Comparison of ENCODE assay signal across 15 cellular contexts in the genomic region with DNA sequence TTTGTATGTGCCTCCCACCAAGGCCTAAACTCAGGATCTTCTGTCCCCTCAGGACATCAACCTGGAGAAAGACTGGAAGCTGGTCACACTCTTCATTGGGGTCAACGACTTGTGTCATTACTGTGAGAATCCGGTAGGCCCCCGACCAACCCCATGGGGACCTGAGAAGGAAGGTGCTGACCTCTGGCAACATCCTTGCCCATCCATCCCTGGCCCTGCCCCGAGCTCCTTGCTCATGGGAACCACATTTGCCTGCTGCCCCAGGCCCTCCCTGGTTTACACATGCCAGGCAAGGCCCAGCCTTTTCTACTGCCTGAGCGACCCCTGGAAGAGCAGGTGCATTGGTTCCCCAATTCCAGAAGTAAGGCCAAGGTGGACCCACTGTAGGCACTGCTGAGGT.
A peak's percentile ranks its signal among the peaks of the same experiment; 100 is the strongest.
DNase-seq lines count a peak whose midpoint lies in the region; ATAC-seq lines count a peak whose summit lies in the region.
"Had no signal": no experiment of that assay in that cellular context is flagged by ENCODE, and none has a peak within 500 bp of the region (broad histone marks: within the 10 kb centered on the region; RNA-seq: fewer than 3 reads in every experiment).

No MANE protein-coding gene starts in this region.

- H3K4me1 Mint-ChIP-seq in activated naive CD8-positive, alpha-beta T cell treated with anti-CD3 and anti-CD28 coated beads, Interleukin-2, amount 10 ng/mL, durations not matched to agents 7 days and 5 days: peaks cover 61% of the 10 kb centered on the region
- peaks cover 65% of the 10 kb centered on the region for H3K4me1 Mint-ChIP-seq in stimulated activated effector memory CD8-positive, alpha-beta T cell treated with anti-CD3 and anti-CD28 coated beads, Interleukin-12 subunit alpha, Interleukin-12 subunit beta, amount 100 ng/mL, for 72 hours

- H3K4me3 Mint-ChIP-seq in activated naive CD8-positive, alpha-beta T cell treated with anti-CD3 and anti-CD28 coated beads, Interleukin-2, amount 10 ng/mL, durations not matched to agents 7 days and 5 days: no peak overlapping the region
- H3K4me3 Mint-ChIP-seq in stimulated activated effector memory CD8-positive, alpha-beta T cell treated with anti-CD3 and anti-CD28 coated beads, Interleukin-12 subunit alpha, Interleukin-12 subunit beta, amount 100 ng/mL, for 72 hours: no peak overlapping the region
- H3K4me3 Mint-ChIP-seq: endodermal cell had no signal

- H3K9me3 ChIP-seq in mucosa of rectum (ENCODE audit: control insufficient read depth in 2 of 2, low read length in 2 of 2): no peaks in the 10 kb centered on the region

- ATAC-seq in activated CD4-positive, CD25-positive, alpha-beta regulatory T cell treated with anti-CD3 and anti-CD28 coated beads, Interleukin-2, amount 50 U/mL, for 24 hours: no peak
- no peak for ATAC-seq in activated naive CD8-positive, alpha-beta T cell treated with anti-CD3 and anti-CD28 coated beads, Interleukin-2, amount 10 ng/mL, durations not matched to agents 7 days and 5 days (ENCODE audit: low read depth)
- ATAC-seq in stimulated activated effector memory CD8-positive, alpha-beta T cell treated with anti-CD3 and anti-CD28 coated beads, Interleukin-12 subunit alpha, Interleukin-12 subunit beta, amount 100 ng/mL, for 72 hours: no peak
- ATAC-seq in GM18498 (IDR thresholded peaks at IDR 0.05; ENCODE audit: unreplicated experiment): no peak

- H3K27me3 ChIP-seq in mucosa of rectum (ENCODE audit: control insufficient read depth in 2 of 2, insufficient read depth in 2 of 2, low read length in 2 of 2): no peaks in the 10 kb centered on the region

- peak overlapping the region in 1 of 2 donors; percentile 5 for H3K9ac ChIP-seq in mucosa of rectum (ENCODE audit: low read depth in 1 of 2, low read length in 2 of 2)

- no peaks in the 10 kb centered on the region for H3K36me3 ChIP-seq in mucosa of rectum (ENCODE audit: control insufficient read depth in 2 of 2, insufficient read depth in 2 of 2, low read length in 2 of 2)

- no peaks in the 10 kb centered on the region for H3K9me3 Mint-ChIP-seq in activated naive CD8-positive, alpha-beta T cell treated with anti-CD3 and anti-CD28 coated beads, Interleukin-2, amount 10 ng/mL, durations not matched to agents 7 days and 5 days
- peaks cover 4% of the 10 kb centered on the region for H3K9me3 Mint-ChIP-seq in stimulated activated effector memory CD8-positive, alpha-beta T cell treated with anti-CD3 and anti-CD28 coated beads, Interleukin-12 subunit alpha, Interleukin-12 subunit beta, amount 100 ng/mL, for 72 hours
- H3K9me3 Mint-ChIP-seq: endodermal cell had no signal

- H3K36me3 Mint-ChIP-seq in activated naive CD8-positive, alpha-beta T cell treated with anti-CD3 and anti-CD28 coated beads, Interleukin-2, amount 10 ng/mL, durations not matched to agents 7 days and 5 days: no peaks in the 10 kb centered on the region
- no peaks in the 10 kb centered on the region for H3K36me3 Mint-ChIP-seq in stimulated activated effector memory CD8-positive, alpha-beta T cell treated with anti-CD3 and anti-CD28 coated beads, Interleukin-12 subunit alpha, Interleukin-12 subunit beta, amount 100 ng/mL, for 72 hours

- no peaks in the 10 kb centered on the region for H3K27me3 Mint-ChIP-seq in activated naive CD8-positive, alpha-beta T cell treated with anti-CD3 and anti-CD28 coated beads, Interleukin-2, amount 10 ng/mL, durations not matched to agents 7 days and 5 days

- H3K27ac ChIP-seq in mucosa of rectum (ENCODE audit: low read depth in 2 of 2, low read length in 2 of 2): peak overlapping the region; percentile 58 to 74
- H3K27ac ChIP-seq: 22Rv1 had no signal

- POLR2A ChIA-PET in activated naive CD8-positive, alpha-beta T cell treated with anti-CD3 and anti-CD28 coated beads, Interleukin-2, amount 10 ng/mL, durations not matched to agents 7 days and 5 days (lab: Charles Lee): interaction anchor here (2.4 to 3.7 kb wide), 2 partner anchors 13 to 125 kb away, joined by 10 to 24 read pairs; partner anchors contain the start of gene PPP1CB

- peak overlapping the region; percentile 52 for H3K27ac Mint-ChIP-seq in activated naive CD8-positive, alpha-beta T cell treated with anti-CD3 and anti-CD28 coated beads, Interleukin-2, amount 10 ng/mL, durations not matched to agents 7 days and 5 days
- peak overlapping the region; percentile 98 for H3K27ac Mint-ChIP-seq in stimulated activated effector memory CD8-positive, alpha-beta T cell treated with anti-CD3 and anti-CD28 coated beads, Interleukin-12 subunit alpha, Interleukin-12 subunit beta, amount 100 ng/mL, for 72 hours
- H3K27ac Mint-ChIP-seq: endodermal cell had no signal

- DNase-seq in activated CD4-positive, CD25-positive, alpha-beta regulatory T cell treated with anti-CD3 and anti-CD28 coated beads, Interleukin-2, amount 50 U/mL, for 72 hours: peak; percentile 22
- DNase-seq in activated naive CD8-positive, alpha-beta T cell treated with anti-CD3 and anti-CD28 coated beads, Interleukin-2, amount 10 ng/mL, durations not matched to agents 7 days and 5 days: no peak
- no peak for DNase-seq in stimulated activated effector memory CD8-positive, alpha-beta T cell treated with anti-CD3 and anti-CD28 coated beads, Interleukin-12 subunit alpha, Interleukin-12 subunit beta, amount 100 ng/mL, for 72 hours (ENCODE audit: low spot score in 2 of 2)
- no peak for DNase-seq in stimulated activated CD4-positive, alpha-beta T cell treated with anti-CD3 and anti-CD28 coated beads, Interleukin-2, amount 100 ng/mL, for 48 hours
- DNase-seq in HT-29 (ENCODE audit: low spot score): no peak
- DNase-seq: COR-L47, endodermal cell, NCI-H1436, NCI-H510A treated with DMSO at 0.1 percent for 48 hours, retina, T-helper 9 cell had no signal

- H3K4me3 ChIP-seq in mucosa of rectum (ENCODE audit: low read length in 2 of 2): no peak overlapping the region

- H3K4me1 ChIP-seq in mucosa of rectum (ENCODE audit: control insufficient read depth in 2 of 2, insufficient read depth in 2 of 2, low read length in 2 of 2): peaks cover 26 to 44% of the 10 kb centered on the region in 2 donors
